In genomic region chr21:39908265-39908923, GRCh38 we compare ENCODE assay signal across 17 cellular contexts. TPM values are rescaled to one million over a fixed set of nuclear protein-coding genes. Genes with fewer than 3 reads are reported as not detected.
"Had no signal": no experiment of that assay in that cellular context is flagged by ENCODE, and none has a peak within 500 bp of the region (broad histone marks: within the 10 kb centered on the region; RNA-seq: fewer than 3 reads in every experiment).

No MANE protein-coding gene starts in this region.

- H3K36me3 ChIP-seq: spleen, suprapubic skin had no signal

- H3K79me2 ChIP-seq: hepatocyte had no signal

- DNase-seq: activated effector memory CD4-positive, alpha-beta T cell treated with Interleukin-2 at 50 U/mL for 16 hours; activated T-cell treated with anti-CD3 and anti-CD28 coated beads, Interleukin-2, amount 50 U/mL, for 1 hour; effector memory CD8-positive, alpha-beta T cell; mucosa of descending colon; naive thymus-derived CD8-positive, alpha-beta T cell; nucleus accumbens; psoas muscle; spleen; stimulated activated CD4-positive, alpha-beta T cell treated with anti-CD3 and anti-CD28 coated beads, Interleukin-1b, Interleukin-23, amount 100 ng/mL, for 48 hours; stimulated activated naive CD4-positive, alpha-beta T cell; T-helper 2 cell had no signal

- H3K4me3 ChIP-seq: hepatocyte, lung, mucosa of descending colon, psoas muscle, spleen, suprapubic skin had no signal

- H3K27me3 ChIP-seq: spleen, suprapubic skin had no signal

- H3K4me2 ChIP-seq: hepatocyte had no signal

- H2AFZ ChIP-seq: hepatocyte had no signal

- H3K4me1 ChIP-seq: psoas muscle, spleen, suprapubic skin had no signal

- FAIRE-seq: TTC549 had no signal

- H3K27ac ChIP-seq: hepatocyte, psoas muscle, spleen, suprapubic skin had no signal

- ATAC-seq: effector memory CD8-positive, alpha-beta T cell; mucosa of descending colon; naive thymus-derived CD8-positive, alpha-beta T cell; psoas muscle; sciatic nerve had no signal

- H3K9me3 ChIP-seq: mucosa of descending colon, psoas muscle, spleen, suprapubic skin had no signal

RNA-seq across cellular contexts. Expression of gene PCP4, which starts 41.2 kb away (rescaled TPM):
- total RNA-seq: epithelial cell of proximal tubule; naive thymus-derived CD8-positive, alpha-beta T cell; psoas muscle had no signal
- polyA plus RNA-seq: naive thymus-derived CD8-positive, alpha-beta T cell had no signal
